1 cellular context compared by ENCODE assay signal in the genomic region with DNA sequence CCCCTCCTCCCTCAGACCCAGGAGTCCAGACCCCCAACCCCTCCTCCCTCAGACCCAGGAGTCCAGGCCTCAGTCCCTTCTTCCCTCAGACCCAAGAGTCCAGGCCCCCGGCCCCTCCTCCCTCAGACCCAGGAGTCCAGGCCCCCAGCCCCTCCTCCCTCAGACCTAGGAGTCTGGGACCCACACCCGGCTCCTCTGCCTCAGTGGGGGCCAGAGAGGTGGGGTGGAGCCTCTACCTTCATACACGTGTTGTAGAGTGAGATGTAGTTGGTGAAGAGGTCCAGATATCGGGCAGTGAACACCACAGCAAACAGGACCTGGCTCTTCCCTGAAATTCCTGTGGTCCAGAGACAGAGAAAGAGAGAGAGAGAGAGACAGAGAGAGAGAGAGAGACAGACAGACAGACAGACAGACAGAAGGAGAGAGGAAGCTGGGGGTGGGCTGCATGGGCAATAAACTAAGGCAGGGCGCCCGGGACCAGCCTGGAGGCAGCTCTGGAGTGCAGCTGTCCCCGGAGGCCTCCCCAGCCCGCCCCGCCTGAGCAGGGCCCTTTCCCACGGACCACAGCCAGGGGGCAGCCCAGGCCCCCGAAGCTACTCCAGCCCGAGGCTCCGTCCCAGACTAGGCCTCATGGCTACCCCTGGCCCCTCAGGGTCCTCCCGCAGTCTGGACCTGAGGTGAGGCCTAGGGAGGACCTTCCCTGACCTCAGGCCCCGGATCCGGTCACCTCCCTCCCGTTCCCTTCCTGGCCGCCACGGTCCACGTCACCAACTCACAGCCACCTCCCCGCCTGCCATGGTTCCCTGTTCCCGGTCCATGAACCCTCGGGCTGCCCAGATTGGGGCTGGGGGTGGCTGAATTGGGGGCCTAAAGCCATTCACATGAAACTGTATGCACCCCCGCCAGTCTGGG.
A peak's percentile ranks its signal among the peaks of the same experiment; 100 is the strongest.
TF ChIP-seq lines count a peak whose summit lies in the region.

No MANE protein-coding gene starts in this region.

TF ChIP-seq in HepG2, 621 proteins besides CTCF, POLR2A, EP300 and RAD21 (continued from another document and continues in another):
- TF ChIP-seq TBX2 (CRISPR knock-in tag; IDR thresholded peaks at IDR 0.05; ENCODE audit: borderline replicate concordance) (0 out of 2 replicates have a peak, but pooled peaks have one; percentile 14), BRCA1 (CRISPR knock-in tag; IDR thresholded peaks at IDR 0.05) (no peak), ZNF782 (CRISPR knock-in tag; IDR thresholded peaks at IDR 0.05; ENCODE audit: borderline replicate concordance) (peak; percentile 84; the same call in 1 of the 2 replicates), JUNB (CRISPR knock-in tag; IDR thresholded peaks at IDR 0.05; ENCODE audit: borderline replicate concordance) (no peak), REXO4 (CRISPR knock-in tag; IDR thresholded peaks at IDR 0.05; ENCODE audit: borderline replicate concordance) (no peak), TGIF2 (CRISPR knock-in tag; IDR thresholded peaks at IDR 0.05) (0 out of 2 replicates have a peak, but pooled peaks have one; percentile 45), GZF1 (CRISPR knock-in tag; IDR thresholded peaks at IDR 0.05) (no peak), PHB2 (IDR thresholded peaks at IDR 0.05; ENCODE audit: partially characterized antibody) (no peak), ZNF101 (CRISPR knock-in tag; IDR thresholded peaks at IDR 0.05; ENCODE audit: borderline replicate concordance, low read depth) (no peak), KMT2A (CRISPR knock-in tag; IDR thresholded peaks at IDR 0.05) (no peak; the same call in 1 of the 2 replicates), SOX5 (CRISPR knock-in tag; IDR thresholded peaks at IDR 0.05; ENCODE audit: borderline replicate concordance) (peak; percentile 25; the same call in 1 of the 2 replicates), PHF5A (CRISPR knock-in tag; IDR thresholded peaks at IDR 0.05; ENCODE audit: low read depth, unreplicated experiment) (no peak), ZNF530 (CRISPR knock-in tag; IDR thresholded peaks at IDR 0.05; ENCODE audit: low read depth) (no peak), GATAD2A (CRISPR knock-in tag; IDR thresholded peaks at IDR 0.05) (peak; percentile 44; the same call in 1 of the 2 replicates), NR2F2 (IDR thresholded peaks at IDR 0.05; ENCODE audit: borderline replicate concordance, low read depth) (no peak), GATA4 (IDR thresholded peaks at IDR 0.05; ENCODE audit: borderline replicate concordance, low read depth) (no peak), ZNF788 (CRISPR knock-in tag; IDR thresholded peaks at IDR 0.05; ENCODE audit: borderline replicate concordance) (peak; percentile 54; the same call in 1 of the 2 replicates), ZFAT (CRISPR knock-in tag; conservative IDR thresholded peaks at IDR 0.05) (0 out of 2 replicates have a peak, but pooled peaks have one; percentile 74), ZKSCAN1 (IDR thresholded peaks at IDR 0.05; ENCODE audit: low read length) (no peak), ZBTB1 (CRISPR knock-in tag; IDR thresholded peaks at IDR 0.05; ENCODE audit: borderline replicate concordance) (no peak), PHF8 (CRISPR knock-in tag; IDR thresholded peaks at IDR 0.05) (peak; percentile 97), ZNF790 (CRISPR knock-in tag; IDR thresholded peaks at IDR 0.05; ENCODE audit: borderline replicate concordance) (peak; percentile 28; the same call in 1 of the 2 replicates), ZNF205 (CRISPR knock-in tag; IDR thresholded peaks at IDR 0.05) (no peak), KLF12 (CRISPR knock-in tag; IDR thresholded peaks at IDR 0.05; ENCODE audit: borderline replicate concordance) (peak; percentile 63), MAFF (IDR thresholded peaks at IDR 0.05; ENCODE audit: low read depth, low read length) (no peak), ZNF264 (CRISPR knock-in tag; IDR thresholded peaks at IDR 0.05) (peak; percentile 56; the same call in 1 of the 2 replicates), ZNF354B (CRISPR knock-in tag; IDR thresholded peaks at IDR 0.05) (no peak), JUND (CRISPR knock-in tag; IDR thresholded peaks at IDR 0.05) (no peak; the same call in 1 of the 2 replicates), ZFP36L1 (CRISPR knock-in tag; IDR thresholded peaks at IDR 0.05) (no peak), PCBP2 (optimal IDR thresholded peaks at IDR 0.05; ENCODE audit: low read depth, low read length, poor library complexity, severe bottlenecking) (no peak), ZNF549 (CRISPR knock-in tag; IDR thresholded peaks at IDR 0.05) (no peak), THAP11 (CRISPR knock-in tag; IDR thresholded peaks at IDR 0.05) (peak; percentile 84), ZFP41 (CRISPR knock-in tag; IDR thresholded peaks at IDR 0.05; ENCODE audit: borderline replicate concordance) (no peak), ARNTL (CRISPR knock-in tag; IDR thresholded peaks at IDR 0.05) (no peak), ZNF296 (CRISPR knock-in tag; conservative IDR thresholded peaks at IDR 0.05) (no peak), GTF2F1 (IDR thresholded peaks at IDR 0.05; ENCODE audit: low read length) (no peak)
- TF ChIP-seq, protein P1, sequence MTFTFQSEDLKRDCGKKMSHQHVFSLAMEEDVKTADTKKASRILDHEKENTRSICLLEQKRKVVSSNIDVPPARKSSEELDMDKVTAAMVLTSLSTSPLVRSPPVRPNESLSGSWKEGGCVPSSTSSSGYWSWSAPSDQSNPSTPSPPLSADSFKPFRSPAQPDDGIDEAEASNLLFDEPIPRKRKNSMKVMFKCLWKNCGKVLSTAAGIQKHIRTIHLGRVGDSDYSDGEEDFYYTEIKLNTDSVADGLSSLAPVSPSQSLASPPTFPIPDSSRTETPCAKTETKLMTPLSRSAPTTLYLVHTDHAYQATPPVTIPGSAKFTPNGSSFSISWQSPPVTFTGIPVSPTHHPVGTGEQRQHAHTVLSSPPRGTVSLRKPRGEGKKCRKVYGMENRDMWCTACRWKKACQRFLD (CRISPR knock-in tag; IDR thresholded peaks at IDR 0.05; ENCODE audit: borderline replicate concordance): no peak; the same call in 1 of the 2 replicates
- TF ChIP-seq, protein P2, sequence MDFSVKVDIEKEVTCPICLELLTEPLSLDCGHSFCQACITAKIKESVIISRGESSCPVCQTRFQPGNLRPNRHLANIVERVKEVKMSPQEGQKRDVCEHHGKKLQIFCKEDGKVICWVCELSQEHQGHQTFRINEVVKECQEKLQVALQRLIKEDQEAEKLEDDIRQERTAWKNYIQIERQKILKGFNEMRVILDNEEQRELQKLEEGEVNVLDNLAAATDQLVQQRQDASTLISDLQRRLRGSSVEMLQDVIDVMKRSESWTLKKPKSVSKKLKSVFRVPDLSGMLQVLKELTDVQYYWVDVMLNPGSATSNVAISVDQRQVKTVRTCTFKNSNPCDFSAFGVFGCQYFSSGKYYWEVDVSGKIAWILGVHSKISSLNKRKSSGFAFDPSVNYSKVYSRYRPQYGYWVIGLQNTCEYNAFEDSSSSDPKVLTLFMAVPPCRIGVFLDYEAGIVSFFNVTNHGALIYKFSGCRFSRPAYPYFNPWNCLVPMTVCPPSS (IDR thresholded peaks at IDR 0.05): no peak
- TF ChIP-seq, protein P3, sequence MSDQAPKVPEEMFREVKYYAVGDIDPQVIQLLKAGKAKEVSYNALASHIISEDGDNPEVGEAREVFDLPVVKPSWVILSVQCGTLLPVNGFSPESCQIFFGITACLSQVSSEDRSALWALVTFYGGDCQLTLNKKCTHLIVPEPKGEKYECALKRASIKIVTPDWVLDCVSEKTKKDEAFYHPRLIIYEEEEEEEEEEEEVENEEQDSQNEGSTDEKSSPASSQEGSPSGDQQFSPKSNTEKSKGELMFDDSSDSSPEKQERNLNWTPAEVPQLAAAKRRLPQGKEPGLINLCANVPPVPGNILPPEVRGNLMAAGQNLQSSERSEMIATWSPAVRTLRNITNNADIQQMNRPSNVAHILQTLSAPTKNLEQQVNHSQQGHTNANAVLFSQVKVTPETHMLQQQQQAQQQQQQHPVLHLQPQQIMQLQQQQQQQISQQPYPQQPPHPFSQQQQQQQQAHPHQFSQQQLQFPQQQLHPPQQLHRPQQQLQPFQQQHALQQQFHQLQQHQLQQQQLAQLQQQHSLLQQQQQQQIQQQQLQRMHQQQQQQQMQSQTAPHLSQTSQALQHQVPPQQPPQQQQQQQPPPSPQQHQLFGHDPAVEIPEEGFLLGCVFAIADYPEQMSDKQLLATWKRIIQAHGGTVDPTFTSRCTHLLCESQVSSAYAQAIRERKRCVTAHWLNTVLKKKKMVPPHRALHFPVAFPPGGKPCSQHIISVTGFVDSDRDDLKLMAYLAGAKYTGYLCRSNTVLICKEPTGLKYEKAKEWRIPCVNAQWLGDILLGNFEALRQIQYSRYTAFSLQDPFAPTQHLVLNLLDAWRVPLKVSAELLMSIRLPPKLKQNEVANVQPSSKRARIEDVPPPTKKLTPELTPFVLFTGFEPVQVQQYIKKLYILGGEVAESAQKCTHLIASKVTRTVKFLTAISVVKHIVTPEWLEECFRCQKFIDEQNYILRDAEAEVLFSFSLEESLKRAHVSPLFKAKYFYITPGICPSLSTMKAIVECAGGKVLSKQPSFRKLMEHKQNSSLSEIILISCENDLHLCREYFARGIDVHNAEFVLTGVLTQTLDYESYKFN (CRISPR knock-in tag; conservative IDR thresholded peaks at IDR 0.05): 0 out of 2 replicates have a peak, but pooled peaks have one; percentile 21
- TF ChIP-seq, protein P4, sequence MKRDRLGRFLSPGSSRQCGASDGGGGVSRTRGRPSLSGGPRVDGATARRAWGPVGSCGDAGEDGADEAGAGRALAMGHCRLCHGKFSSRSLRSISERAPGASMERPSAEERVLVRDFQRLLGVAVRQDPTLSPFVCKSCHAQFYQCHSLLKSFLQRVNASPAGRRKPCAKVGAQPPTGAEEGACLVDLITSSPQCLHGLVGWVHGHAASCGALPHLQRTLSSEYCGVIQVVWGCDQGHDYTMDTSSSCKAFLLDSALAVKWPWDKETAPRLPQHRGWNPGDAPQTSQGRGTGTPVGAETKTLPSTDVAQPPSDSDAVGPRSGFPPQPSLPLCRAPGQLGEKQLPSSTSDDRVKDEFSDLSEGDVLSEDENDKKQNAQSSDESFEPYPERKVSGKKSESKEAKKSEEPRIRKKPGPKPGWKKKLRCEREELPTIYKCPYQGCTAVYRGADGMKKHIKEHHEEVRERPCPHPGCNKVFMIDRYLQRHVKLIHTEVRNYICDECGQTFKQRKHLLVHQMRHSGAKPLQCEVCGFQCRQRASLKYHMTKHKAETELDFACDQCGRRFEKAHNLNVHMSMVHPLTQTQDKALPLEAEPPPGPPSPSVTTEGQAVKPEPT (CRISPR knock-in tag; IDR thresholded peaks at IDR 0.05; ENCODE audit: low read depth): no peak; the same call in 1 of the 2 replicates
- TF ChIP-seq, protein P5, sequence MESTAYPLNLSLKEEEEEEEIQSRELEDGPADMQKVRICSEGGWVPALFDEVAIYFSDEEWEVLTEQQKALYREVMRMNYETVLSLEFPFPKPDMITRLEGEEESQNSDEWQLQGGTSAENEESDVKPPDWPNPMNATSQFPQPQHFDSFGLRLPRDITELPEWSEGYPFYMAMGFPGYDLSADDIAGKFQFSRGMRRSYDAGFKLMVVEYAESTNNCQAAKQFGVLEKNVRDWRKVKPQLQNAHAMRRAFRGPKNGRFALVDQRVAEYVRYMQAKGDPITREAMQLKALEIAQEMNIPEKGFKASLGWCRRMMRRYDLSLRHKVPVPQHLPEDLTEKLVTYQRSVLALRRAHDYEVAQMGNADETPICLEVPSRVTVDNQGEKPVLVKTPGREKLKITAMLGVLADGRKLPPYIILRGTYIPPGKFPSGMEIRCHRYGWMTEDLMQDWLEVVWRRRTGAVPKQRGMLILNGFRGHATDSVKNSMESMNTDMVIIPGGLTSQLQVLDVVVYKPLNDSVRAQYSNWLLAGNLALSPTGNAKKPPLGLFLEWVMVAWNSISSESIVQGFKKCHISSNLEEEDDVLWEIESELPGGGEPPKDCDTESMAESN (CRISPR knock-in tag; conservative IDR thresholded peaks at IDR 0.05): no peak; the same call in 1 of the 2 replicates
- TF ChIP-seq, protein P6, sequence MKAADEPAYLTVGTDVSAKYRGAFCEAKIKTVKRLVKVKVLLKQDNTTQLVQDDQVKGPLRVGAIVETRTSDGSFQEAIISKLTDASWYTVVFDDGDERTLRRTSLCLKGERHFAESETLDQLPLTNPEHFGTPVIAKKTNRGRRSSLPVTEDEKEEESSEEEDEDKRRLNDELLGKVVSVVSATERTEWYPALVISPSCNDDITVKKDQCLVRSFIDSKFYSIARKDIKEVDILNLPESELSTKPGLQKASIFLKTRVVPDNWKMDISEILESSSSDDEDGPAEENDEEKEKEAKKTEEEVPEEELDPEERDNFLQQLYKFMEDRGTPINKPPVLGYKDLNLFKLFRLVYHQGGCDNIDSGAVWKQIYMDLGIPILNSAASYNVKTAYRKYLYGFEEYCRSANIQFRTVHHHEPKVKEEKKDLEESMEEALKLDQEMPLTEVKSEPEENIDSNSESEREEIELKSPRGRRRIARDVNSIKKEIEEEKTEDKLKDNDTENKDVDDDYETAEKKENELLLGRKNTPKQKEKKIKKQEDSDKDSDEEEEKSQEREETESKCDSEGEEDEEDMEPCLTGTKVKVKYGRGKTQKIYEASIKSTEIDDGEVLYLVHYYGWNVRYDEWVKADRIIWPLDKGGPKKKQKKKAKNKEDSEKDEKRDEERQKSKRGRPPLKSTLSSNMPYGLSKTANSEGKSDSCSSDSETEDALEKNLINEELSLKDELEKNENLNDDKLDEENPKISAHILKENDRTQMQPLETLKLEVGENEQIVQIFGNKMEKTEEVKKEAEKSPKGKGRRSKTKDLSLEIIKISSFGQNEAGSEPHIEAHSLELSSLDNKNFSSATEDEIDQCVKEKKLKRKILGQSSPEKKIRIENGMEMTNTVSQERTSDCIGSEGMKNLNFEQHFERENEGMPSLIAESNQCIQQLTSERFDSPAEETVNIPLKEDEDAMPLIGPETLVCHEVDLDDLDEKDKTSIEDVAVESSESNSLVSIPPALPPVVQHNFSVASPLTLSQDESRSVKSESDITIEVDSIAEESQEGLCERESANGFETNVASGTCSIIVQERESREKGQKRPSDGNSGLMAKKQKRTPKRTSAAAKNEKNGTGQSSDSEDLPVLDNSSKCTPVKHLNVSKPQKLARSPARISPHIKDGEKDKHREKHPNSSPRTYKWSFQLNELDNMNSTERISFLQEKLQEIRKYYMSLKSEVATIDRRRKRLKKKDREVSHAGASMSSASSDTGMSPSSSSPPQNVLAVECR (CRISPR knock-in tag; IDR thresholded peaks at IDR 0.05; ENCODE audit: borderline replicate concordance): peak; percentile 76
- TF ChIP-seq, protein P7, sequence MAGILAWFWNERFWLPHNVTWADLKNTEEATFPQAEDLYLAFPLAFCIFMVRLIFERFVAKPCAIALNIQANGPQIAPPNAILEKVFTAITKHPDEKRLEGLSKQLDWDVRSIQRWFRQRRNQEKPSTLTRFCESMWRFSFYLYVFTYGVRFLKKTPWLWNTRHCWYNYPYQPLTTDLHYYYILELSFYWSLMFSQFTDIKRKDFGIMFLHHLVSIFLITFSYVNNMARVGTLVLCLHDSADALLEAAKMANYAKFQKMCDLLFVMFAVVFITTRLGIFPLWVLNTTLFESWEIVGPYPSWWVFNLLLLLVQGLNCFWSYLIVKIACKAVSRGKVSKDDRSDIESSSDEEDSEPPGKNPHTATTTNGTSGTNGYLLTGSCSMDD (CRISPR knock-in tag; IDR thresholded peaks at IDR 0.05): no peak
- TF ChIP-seq, protein P8, sequence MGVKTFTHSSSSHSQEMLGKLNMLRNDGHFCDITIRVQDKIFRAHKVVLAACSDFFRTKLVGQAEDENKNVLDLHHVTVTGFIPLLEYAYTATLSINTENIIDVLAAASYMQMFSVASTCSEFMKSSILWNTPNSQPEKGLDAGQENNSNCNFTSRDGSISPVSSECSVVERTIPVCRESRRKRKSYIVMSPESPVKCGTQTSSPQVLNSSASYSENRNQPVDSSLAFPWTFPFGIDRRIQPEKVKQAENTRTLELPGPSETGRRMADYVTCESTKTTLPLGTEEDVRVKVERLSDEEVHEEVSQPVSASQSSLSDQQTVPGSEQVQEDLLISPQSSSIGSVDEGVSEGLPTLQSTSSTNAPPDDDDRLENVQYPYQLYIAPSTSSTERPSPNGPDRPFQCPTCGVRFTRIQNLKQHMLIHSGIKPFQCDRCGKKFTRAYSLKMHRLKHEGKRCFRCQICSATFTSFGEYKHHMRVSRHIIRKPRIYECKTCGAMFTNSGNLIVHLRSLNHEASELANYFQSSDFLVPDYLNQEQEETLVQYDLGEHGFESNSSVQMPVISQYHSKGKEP (CRISPR knock-in tag; IDR thresholded peaks at IDR 0.05): peak; percentile 49; the same call in 1 of the 2 replicates
